In genomic region chrX:373641-374471, GRCh38 we compare ENCODE assay signal across 8 cellular contexts. TPM values are rescaled to one million over a fixed set of nuclear protein-coding genes. Genes with fewer than 3 reads are reported as not detected.
DNase-seq lines count a peak whose midpoint lies in the region; ATAC-seq and TF ChIP-seq lines count a peak whose summit lies in the region.

No MANE protein-coding gene starts in this region.

- no TSS peak for BruUV-seq in OCI-LY7 (replicated peaks; lab: Mats Ljungman, UMichigan)

- H3K79me2 ChIP-seq in OCI-LY7 (ENCODE audit: insufficient read depth, low read depth, low read length) = peaks cover 61% of the 10 kb centered on the region

- WGBS in mesodermal cell (ENCODE audit: insufficient coverage in 2 of 2), 2 experiments = 0% methylated on average over 34 to 78 of the region's 93 CpGs

- ATAC-seq in GM18873 (IDR thresholded peaks at IDR 0.05; ENCODE audit: low FRiP score, unreplicated experiment) = no peak

- peak overlapping the region; percentile 8; the same call in 1 of the 2 replicates for H2AFZ ChIP-seq in OCI-LY7 (ENCODE audit: low read length)

- intact Hi-C loops in OCI-LY7 (cut with micrococcal nuclease; ENCODE audit: unreplicated experiment) (loop anchor here (5.0 kb wide), 1 partner anchor 633 kb away; no protein-coding TSS in a partner anchor), tibial artery (cut with DNase I; ENCODE audit: low total_unique reads) (no loop called here)

- H3K27ac ChIP-seq in OCI-LY7 (ENCODE audit: low read depth, low read length, poor library complexity, severe bottlenecking) (peak overlapping the region; percentile 89), coronary artery (no peak overlapping the region), mesodermal cell (ENCODE audit: low read depth, low read length, severe bottlenecking) (no peak overlapping the region), tibial artery (no peak overlapping the region)

- no peaks in the 10 kb centered on the region for H3K9me3 ChIP-seq in OCI-LY7 (ENCODE audit: low read length)
- no peaks in the 10 kb centered on the region for H3K9me3 ChIP-seq in mesodermal cell (ENCODE audit: control insufficient read depth, low read length)
- H3K9me3 ChIP-seq in tibial artery = no peaks in the 10 kb centered on the region

- TF ChIP-seq CTCF in AG09309 (IDR thresholded peaks at IDR 0.05; ENCODE audit: control insufficient read depth, insufficient read depth, low read depth, low read length, missing control alignments) = no peak
- TF ChIP-seq CTCF in OCI-LY7 (conservative IDR thresholded peaks at IDR 0.05; ENCODE audit: low read length) = peak; percentile 30; the same call in 1 of the 2 replicates
- TF ChIP-seq CTCF in coronary artery (IDR thresholded peaks at IDR 0.05) = no peak
- TF ChIP-seq CTCF in tibial artery (IDR thresholded peaks at IDR 0.05) = no peak

- POLR2A ChIA-PET in OCI-LY7 (lab: Charles Lee) = no interaction called here

- no peaks in the 10 kb centered on the region for H3K9me2 ChIP-seq in OCI-LY7 (ENCODE audit: insufficient read depth, low read length)

- H3K4me3 ChIP-seq in AG09309 (ENCODE audit: control insufficient read depth, low read depth, low read length) (peak overlapping the region; percentile 41), OCI-LY7 (ENCODE audit: low read depth, low read length, poor library complexity, severe bottlenecking) (peak overlapping the region; percentile 82), coronary artery (peak overlapping the region; percentile 69), mesodermal cell (ENCODE audit: extremely low read depth, insufficient read depth, low read length, poor library complexity, severe bottlenecking) (peak overlapping the region; percentile 50), tibial artery (peak overlapping the region; percentile 34 to 50)

- H3K4me2 ChIP-seq in OCI-LY7 (ENCODE audit: low read length) = peak overlapping the region; percentile 89

- peaks cover 8% of the 10 kb centered on the region; the same call in 1 of the 2 replicates for H4K20me1 ChIP-seq in OCI-LY7 (ENCODE audit: insufficient read depth, low read length)

- H3K4me1 ChIP-seq in OCI-LY7 (ENCODE audit: insufficient read depth, low read length, poor library complexity, severe bottlenecking) (peaks cover 62% of the 10 kb centered on the region), mesodermal cell (ENCODE audit: control insufficient read depth, insufficient read depth, low read length, poor library complexity, severe bottlenecking) (peaks cover 33% of the 10 kb centered on the region), tibial artery (peaks cover 0 to 28% (median 21%) of the 10 kb centered on the region in 4 donors)

- H3K36me3 ChIP-seq in OCI-LY7 (ENCODE audit: insufficient read depth, low read length) (peaks cover 9% of the 10 kb centered on the region; the same call in 1 of the 2 replicates), mesodermal cell (ENCODE audit: control insufficient read depth, insufficient read depth, low read length) (no peaks in the 10 kb centered on the region), tibial artery (no peaks in the 10 kb centered on the region)

- peaks cover 0 to 55% of the 10 kb centered on the region in 2 donors for H3K27me3 ChIP-seq in tibial artery

- no peak for DNase-seq in AG09309 (ENCODE audit: low read depth)
- DNase-seq in OCI-LY7 (ENCODE audit: low spot score) = peak; percentile 78
- DNase-seq in coronary artery (ENCODE audit: low spot score) = no peak
- no peak for DNase-seq in tibial artery
- DNase-seq in NCI-H2107 treated with DMSO at 0.1 percent for 48 hours (lab: John Stamatoyannopoulos, UW; ENCODE audit: unreplicated experiment) = no peak
- no peak for DNase-seq in SW 1271 (lab: John Stamatoyannopoulos, UW)

- CTCF ChIA-PET in OCI-LY7 (lab: Charles Lee; ENCODE audit: unreplicated experiment) = no interaction called here

RNA-seq across cellular contexts. Expression of gene PPP2R3B, which starts 12.9 kb away (rescaled TPM):
- 311 and 342 TPM in 2 replicates for total RNA-seq in OCI-LY7 (2014; rRNA removed; shearing (Covaris generic))
- total RNA-seq in OCI-LY7 (2022) = 270 and 301 TPM in 2 replicates
- polyA plus RNA-seq in mesodermal cell (2013, experiment 1 of 2) = 65.9 TPM
- polyA plus RNA-seq in mesodermal cell (2013, experiment 2 of 2) = 55.8 TPM

RNA-seq across cellular contexts. Expression of gene GTPBP6, which starts 55.3 kb away (rescaled TPM):
- total RNA-seq in OCI-LY7 (2014; rRNA removed; shearing (Covaris generic)) = 36.3 and 40.4 TPM in 2 replicates
- total RNA-seq in OCI-LY7 (2022) = 53.6 and 53.9 TPM in 2 replicates
- 41.1 TPM for polyA plus RNA-seq in mesodermal cell (2013, experiment 1 of 2)
- polyA plus RNA-seq in mesodermal cell (2013, experiment 2 of 2) = 37.4 TPM
